Comparison of ENCODE assay signal across 8 cellular contexts in genomic region chr1:19644761-19645543, GRCh38. TPM values are rescaled to one million over a fixed set of nuclear protein-coding genes. Genes with fewer than 3 reads are reported as not detected.
DNase-seq lines count a peak whose midpoint lies in the region; ATAC-seq and TF ChIP-seq lines count a peak whose summit lies in the region.

No MANE protein-coding gene starts in this region.

- peaks cover 63% of the 10 kb centered on the region for H3K4me1 Mint-ChIP-seq in osteocyte (ENCODE audit: unreplicated experiment)

- peaks cover 2% of the 10 kb centered on the region for H3K4me1 ChIP-seq in foreskin keratinocyte

- H3K27me3 ChIP-seq in foreskin keratinocyte, result no peaks in the 10 kb centered on the region

- no peaks in the 10 kb centered on the region for H3K27me3 Mint-ChIP-seq in osteocyte (ENCODE audit: unreplicated experiment)

- TF ChIP-seq CTCF in foreskin keratinocyte (conservative IDR thresholded peaks at IDR 0.05) (no peak), osteocyte (IDR thresholded peaks at IDR 0.05) (no peak)

- peaks cover 3% of the 10 kb centered on the region for H3K36me3 Mint-ChIP-seq in osteocyte (ENCODE audit: unreplicated experiment)

- DNase-seq in EH (ENCODE audit: low read depth) (peak; percentile 59), LoVo (ENCODE audit: low spot score) (peak; percentile 23), activated T-helper 1 cell treated with Interleukin-2 at 50 U/mL for 16 hours (ENCODE audit: low read depth) (peak; percentile 25), foreskin keratinocyte (no peak), osteocyte (ENCODE audit: extremely low spot score, unreplicated experiment) (no peak), NOMO-1 treated with dmso at 0.1 percent for 144 hours (lab: John Stamatoyannopoulos, UW; ENCODE audit: unreplicated experiment) (no peak)

- peak overlapping the region; percentile 1 for H3K27ac ChIP-seq in foreskin keratinocyte

- H3K27ac Mint-ChIP-seq in osteocyte (ENCODE audit: unreplicated experiment), result peak overlapping the region; percentile 94

- peak overlapping the region; percentile 99 for H3K4me3 Mint-ChIP-seq in osteocyte (ENCODE audit: unreplicated experiment)

- H3K9me3 Mint-ChIP-seq in osteocyte (ENCODE audit: unreplicated experiment), result no peaks in the 10 kb centered on the region

- no peak for ATAC-seq in foreskin keratinocyte
- no peak for ATAC-seq in GM21786 (IDR thresholded peaks at IDR 0.05; ENCODE audit: unreplicated experiment)
- ATAC-seq in GM19463 (IDR thresholded peaks at IDR 0.05; ENCODE audit: unreplicated experiment), result no peak

RNA-seq across cellular contexts. Expression of gene NBL1, which starts 0.8 kb away (rescaled TPM):
- total RNA-seq in foreskin keratinocyte, result 93.4 and 105 TPM in 2 replicates
- polyA plus RNA-seq in foreskin keratinocyte, result 119 and 130 TPM in 2 replicates
- total RNA-seq in osteocyte, result 547 and 561 TPM in 2 replicates

RNA-seq across cellular contexts. Expression of gene HTR6, which starts 19.7 kb away (rescaled TPM):
- total RNA-seq in foreskin keratinocyte, result not detected in 2 replicates
- not detected in 2 replicates for polyA plus RNA-seq in foreskin keratinocyte
- total RNA-seq in osteocyte, result 0.16 TPM in 1 of 2 replicates, not detected in the other

Comparison
In these comparisons a context has a peak if more than half of its experiments do, and no peak if none do; other contexts are left out.
1. DNase-seq: peak in EH (single experiment), LoVo (single experiment) and activated T-helper 1 cell treated with Interleukin-2 at 50 U/mL for 16 hours (single experiment); none in foreskin keratinocyte (0 of 2), osteocyte (single experiment) and NOMO-1 treated with dmso at 0.1 percent for 144 hours (single experiment).